10 cellular contexts compared by ENCODE assay signal in the genomic region with DNA sequence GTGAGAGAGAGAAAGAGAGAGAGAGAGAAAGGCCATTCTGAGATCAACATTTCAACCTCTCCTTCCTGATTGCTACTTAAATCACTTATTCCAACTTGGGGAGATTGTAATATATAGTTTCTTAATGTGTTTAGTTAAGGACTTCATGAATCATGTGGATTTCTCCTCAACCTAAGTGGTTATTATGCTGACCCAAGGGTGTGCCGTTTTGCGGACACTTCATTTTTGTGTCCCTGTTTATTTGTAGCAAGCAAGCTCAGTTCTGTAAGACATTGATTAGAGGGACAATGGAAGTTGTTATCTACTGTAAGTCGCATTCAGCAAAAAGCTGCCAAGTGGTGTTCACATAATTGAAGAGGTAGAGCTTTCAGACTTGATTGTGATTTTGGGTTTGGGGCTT. TPM values are rescaled to one million over a fixed set of nuclear protein-coding genes. Genes with fewer than 3 reads are reported as not detected.
DNase-seq lines count a peak whose midpoint lies in the region; ATAC-seq and TF ChIP-seq lines count a peak whose summit lies in the region.
"Had no signal": no experiment of that assay in that cellular context is flagged by ENCODE, and none has a peak within 500 bp of the region (broad histone marks: within the 10 kb centered on the region; RNA-seq: fewer than 3 reads in every experiment).

No MANE protein-coding gene starts in this region.

- DNase-seq in GM23248 (peak; percentile 62), skeletal muscle cell (ENCODE audit: low read depth) (no peak), GM10266 (ENCODE audit: extremely low spot score) (no peak), occipital lobe (lab: John Stamatoyannopoulos, UW) (no peak), SHP77 treated with DMSO at 0.1 percent for 48 hours (lab: John Stamatoyannopoulos, UW) (no peak)

- no peak overlapping the region for H2AFZ ChIP-seq in GM23248

- in situ Hi-C loops in GM23248 (cut with MboI): no loop called here

- no peaks in the 10 kb centered on the region for H3K36me3 ChIP-seq in GM23248 (ENCODE audit: low read depth)
- H3K36me3 ChIP-seq in iPS-18a (ENCODE audit: control insufficient read depth, low read depth, low read length): no peaks in the 10 kb centered on the region

- 2% methylated on average over 3 of the region's 3 CpGs for WGBS in GM23248 (ENCODE audit: low coverage in 1 of 2, low lambda C conversion rate in 2 of 2, missing lambda C conversion rate in 2 of 2), 2 experiments

- H3K79me2 ChIP-seq in GM23248 (ENCODE audit: insufficient read depth): peaks cover 82% of the 10 kb centered on the region

- no peaks in the 10 kb centered on the region for H4K20me1 ChIP-seq in GM23248 (ENCODE audit: insufficient read depth)

- H3K9ac ChIP-seq in GM23248: peak overlapping the region; percentile 97
- H3K9ac ChIP-seq in iPS-18a (ENCODE audit: low read length): no peak overlapping the region

- H3K9me3 ChIP-seq in GM23248 (ENCODE audit: low read depth) (no peaks in the 10 kb centered on the region), iPS-18a (ENCODE audit: control insufficient read depth, low read depth, low read length) (no peaks in the 10 kb centered on the region)

- H3F3A ChIP-seq in GM23248 (ENCODE audit: insufficient read depth): peaks cover 55% of the 10 kb centered on the region

- H3K27ac ChIP-seq in GM23248: peak overlapping the region; percentile 99
- H3K27ac ChIP-seq in angular gyrus (ENCODE audit: low read depth, low read length): peak overlapping the region; percentile 16
- H3K27ac ChIP-seq in iPS-18a (ENCODE audit: low read length): peak overlapping the region; percentile 12

- peaks cover 72% of the 10 kb centered on the region for H3K4me1 ChIP-seq in GM23248 (ENCODE audit: insufficient read depth)
- H3K4me1 ChIP-seq in iPS-18a (ENCODE audit: control insufficient read depth, low read depth, low read length): peaks cover 25% of the 10 kb centered on the region

- H3K4me2 ChIP-seq in GM23248 (ENCODE audit: unreplicated experiment): peak overlapping the region; percentile 99

- H3K27me3 ChIP-seq in GM23248 (replicated peaks; ENCODE audit: insufficient read depth): no peaks in the 10 kb centered on the region
- H3K27me3 ChIP-seq in iPS-18a (ENCODE audit: control insufficient read depth, insufficient read depth, low read length): no peaks in the 10 kb centered on the region

- no peak for ATAC-seq in GM18873 (IDR thresholded peaks at IDR 0.05; ENCODE audit: low FRiP score, unreplicated experiment)
- ATAC-seq: HCT116 had no signal

- no peak for TF ChIP-seq CTCF in GM10266 (IDR thresholded peaks at IDR 0.05; ENCODE audit: control insufficient read depth, insufficient read depth, low read depth, missing control alignments)

- H3K9me2 ChIP-seq in GM23248 (ENCODE audit: insufficient read depth): no peaks in the 10 kb centered on the region

- H3K4me3 ChIP-seq in GM23248 (peak overlapping the region; percentile 72), iPS-18a (ENCODE audit: low read length) (peak overlapping the region; percentile 49), skeletal muscle cell (ENCODE audit: low read depth, low read length) (peak overlapping the region; percentile 41)

RNA-seq across cellular contexts. Expression of a gene that starts 20.0 kb away (rescaled TPM):
- 10,930 and 11,288 TPM in 2 replicates for total RNA-seq in GM23248 (2014; rRNA removed; shearing (Covaris generic))
- 9,779 and 9,902 TPM in 2 replicates for polyA plus RNA-seq in GM23248 (2016; fragmentation: Nextera tagmentation; extraction: Ambion mirVana)
- 124 TPM for total RNA-seq in occipital lobe
- total RNA-seq: NCI-H460 had no signal

Comparison
In these comparisons a context has a peak if more than half of its experiments do, and no peak if none do; other contexts are left out.
1. H3K27ac ChIP-seq: peak in every context shown above with its lines; median percentile 99 in GM23248; 16 in angular gyrus; 12 in iPS-18a.
2. RNA of a gene that starts 20.0 kb away (total RNA-seq): 10,930 to 11,288 TPM in GM23248; 124 TPM in occipital lobe (single experiment); every median in the first group is over 10 times any median in the second.
3. Peak in every context shown above with its lines, with median percentiles within 50 percentile points of each other: H3K4me3 ChIP-seq.